In the genomic region with DNA sequence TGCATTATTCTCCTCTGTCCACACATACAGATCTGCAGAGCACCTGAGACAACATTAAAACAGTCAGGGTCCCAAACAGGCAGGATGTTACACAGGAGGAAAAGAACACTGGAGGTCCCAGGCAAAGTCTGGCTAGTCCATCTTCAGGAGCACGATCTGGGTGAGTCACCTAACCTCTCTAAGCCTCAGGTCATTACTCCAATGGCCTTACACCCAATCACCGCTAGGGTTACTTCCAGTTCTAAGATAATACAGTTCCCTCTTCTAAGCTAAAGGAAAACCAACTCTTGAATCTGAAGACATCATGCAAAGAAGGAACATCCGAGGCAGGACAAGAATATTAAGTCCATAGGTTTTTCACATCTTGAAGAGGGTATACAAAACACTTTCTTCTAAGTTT, we compare ENCODE assay signal across 11 cellular contexts. TPM values are rescaled to one million over a fixed set of nuclear protein-coding genes. Genes with fewer than 3 reads are reported as not detected.
DNase-seq lines count a peak whose midpoint lies in the region; ATAC-seq and TF ChIP-seq lines count a peak whose summit lies in the region.
"Had no signal": no experiment of that assay in that cellular context is flagged by ENCODE, and none has a peak within 500 bp of the region (broad histone marks: within the 10 kb centered on the region; RNA-seq: fewer than 3 reads in every experiment).

No MANE protein-coding gene starts in this region.

- no peaks in the 10 kb centered on the region for H3K27me3 ChIP-seq in suprapubic skin
- H3K27me3 ChIP-seq: neutrophil had no signal

- TF ChIP-seq CTCF in suprapubic skin (IDR thresholded peaks at IDR 0.05): no peak

- DNase-seq in A172 (ENCODE audit: low spot score) (peak; percentile 26), HT1080 (ENCODE audit: low read depth) (peak; percentile 63), amniotic epithelial cell (ENCODE audit: low read depth) (peak; percentile 79), islet precursor cell (peak; percentile 73), suprapubic skin (ENCODE audit: low spot score in 2 of 2) (no peak)
- DNase-seq in stimulated activated CD4-positive, alpha-beta T cell treated with anti-CD3 and anti-CD28 coated beads, Interleukin-1b, Interleukin-23, amount 100 ng/mL, for 48 hours: no peak
- DNase-seq: NCI-H1436 treated with DMSO at 0.1 percent for 48 hours had no signal

- TF ChIP-seq POLR2A in suprapubic skin (IDR thresholded peaks at IDR 0.05): no peak

- peaks cover 25% of the 10 kb centered on the region for H3K4me1 ChIP-seq in suprapubic skin

- H3K36me3 ChIP-seq in suprapubic skin: peaks cover 77% of the 10 kb centered on the region

- H3K27ac ChIP-seq in suprapubic skin: no peak overlapping the region
- H3K27ac ChIP-seq: coronary artery, neutrophil had no signal

- H3K9me3 ChIP-seq in suprapubic skin: no peaks in the 10 kb centered on the region
- H3K9me3 ChIP-seq: neutrophil had no signal

- H3K4me3 ChIP-seq in suprapubic skin: no peak overlapping the region
- H3K4me3 ChIP-seq: coronary artery had no signal

- WGBS in suprapubic skin: 77% methylated on average over 3 of the region's 3 CpGs

- no peak for ATAC-seq in HG03457 (IDR thresholded peaks at IDR 0.05; ENCODE audit: unreplicated experiment)
- no peak for ATAC-seq in GM19351 (IDR thresholded peaks at IDR 0.05; ENCODE audit: unreplicated experiment)

- no peak for TF ChIP-seq EP300 in suprapubic skin (IDR thresholded peaks at IDR 0.05)

RNA-seq across cellular contexts. Expression of gene ASCC2, which starts 24.5 kb away (rescaled TPM):
- total RNA-seq in A172 (2014; rRNA removed; shearing (Covaris generic)): 15.4 and 16.7 TPM in 2 replicates
- total RNA-seq in HT1080 (2014; rRNA removed; shearing (Covaris generic)): 48.0 and 49.1 TPM in 2 replicates
- polyA plus RNA-seq in HT1080 (2015; cell fraction: cytosol; rRNA removed): 38.7 and 39.7 TPM in 2 replicates
- polyA plus RNA-seq in HT1080 (2015; cell fraction: nucleus; rRNA removed): 48.7 and 60.7 TPM in 2 replicates
- 10 to 100 TPM; 35.6 to 57.3 (median 43.2) TPM for total RNA-seq in suprapubic skin

RNA-seq across cellular contexts. Expression of gene UQCR10, which starts 46.4 kb away (rescaled TPM):
- 63.4 and 63.8 TPM in 2 replicates for total RNA-seq in A172 (2014; rRNA removed; shearing (Covaris generic))
- total RNA-seq in HT1080 (2014; rRNA removed; shearing (Covaris generic)): 163 and 177 TPM in 2 replicates
- 43.2 and 76.4 TPM in 2 replicates for polyA plus RNA-seq in HT1080 (2015; cell fraction: cytosol; rRNA removed)
- 21.6 and 22.0 TPM in 2 replicates for polyA plus RNA-seq in HT1080 (2015; cell fraction: nucleus; rRNA removed)
- 10 to 100 TPM; 33.6 to 85.7 (median 66.8) TPM for total RNA-seq in suprapubic skin

RNA-seq across cellular contexts. Expression of gene ZMAT5, which starts 46.8 kb away (rescaled TPM):
- total RNA-seq in A172 (2014; rRNA removed; shearing (Covaris generic)): 12.0 and 22.0 TPM in 2 replicates
- total RNA-seq in HT1080 (2014; rRNA removed; shearing (Covaris generic)): 18.0 TPM in 2 replicates
- polyA plus RNA-seq in HT1080 (2015; cell fraction: cytosol; rRNA removed): 13.4 and 15.6 TPM in 2 replicates
- 10.4 and 14.5 TPM in 2 replicates for polyA plus RNA-seq in HT1080 (2015; cell fraction: nucleus; rRNA removed)
- 10 to 100 TPM; 16.3 to 28.2 (median 23.1) TPM for total RNA-seq in suprapubic skin

Comparison
In these comparisons a context has a peak if more than half of its experiments do, and no peak if none do; other contexts are left out.
1. DNase-seq: peak in A172 (single experiment), HT1080 (single experiment), amniotic epithelial cell (single experiment) and islet precursor cell (single experiment); none in suprapubic skin (0 of 2) and stimulated activated CD4-positive, alpha-beta T cell treated with anti-CD3 and anti-CD28 coated beads, Interleukin-1b, Interleukin-23, amount 100 ng/mL, for 48 hours (single experiment).